In the genomic region with DNA sequence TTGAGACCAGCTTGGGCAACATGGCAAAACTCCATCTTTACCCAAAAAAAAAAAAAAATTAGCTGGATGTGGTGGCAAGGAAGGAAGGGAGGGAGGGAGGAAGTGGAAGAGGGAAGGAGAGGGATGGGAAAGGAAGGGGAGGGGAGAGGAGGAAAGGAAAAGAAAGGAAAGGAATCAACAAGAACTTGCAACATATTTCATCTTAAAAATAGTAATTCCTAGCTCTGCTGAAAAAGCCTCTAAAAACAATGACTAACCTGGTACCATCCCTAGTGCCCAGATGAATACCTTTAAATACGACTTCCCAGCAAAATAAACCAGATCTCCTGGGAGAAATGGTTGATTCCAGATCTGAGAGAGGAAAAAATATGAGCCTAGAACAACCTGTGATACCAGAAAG, we compare ENCODE assay signal across 18 cellular contexts.
"Had no signal": no experiment of that assay in that cellular context is flagged by ENCODE, and none has a peak within 500 bp of the region (broad histone marks: within the 10 kb centered on the region; RNA-seq: fewer than 3 reads in every experiment).

No MANE protein-coding gene starts in this region.

- H3K36me3 ChIP-seq: gastrocnemius medialis, ovary had no signal

- H3K27me3 Mint-ChIP-seq: naive thymus-derived CD8-positive, alpha-beta T cell; stimulated activated naive CD8-positive, alpha-beta T cell treated with anti-CD3 and anti-CD28 coated beads, Interleukin-15, Interleukin-2, amounts not matched to agents 100 ng/mL and 50 ng/mL, for 24 hours had no signal

- DNase-seq: effector memory CD4-positive, alpha-beta T cell; gastrocnemius medialis; heart right ventricle; hypothalamus; kidney glomerular epithelial cell; mammary epithelial cell; mucosa of descending colon; naive thymus-derived CD8-positive, alpha-beta T cell; ovary; small intestine; stimulated activated CD4-positive, alpha-beta T cell treated with anti-CD3 and anti-CD28 coated beads, Interleukin-12 subunit alpha, Interleukin-12 subunit beta, amount 100 ng/mL, for 4 hours; transverse colon had no signal

- H3K9me3 Mint-ChIP-seq: naive thymus-derived CD8-positive, alpha-beta T cell; stimulated activated naive CD8-positive, alpha-beta T cell treated with anti-CD3 and anti-CD28 coated beads, Interleukin-15, Interleukin-2, amounts not matched to agents 100 ng/mL and 50 ng/mL, for 24 hours had no signal

- FAIRE-seq: endometrium, islet of Langerhans, small intestine had no signal

- H3K4me1 ChIP-seq: esophagus muscularis mucosa, right atrium auricular region, transverse colon had no signal

- ATAC-seq: gastrocnemius medialis; heart right ventricle; mucosa of descending colon; naive thymus-derived CD8-positive, alpha-beta T cell had no signal

- H3K27ac ChIP-seq: epithelial cell of prostate, esophagus muscularis mucosa, gastrocnemius medialis, heart right ventricle, ovary, right atrium auricular region, transverse colon had no signal

- H3K27ac Mint-ChIP-seq: stimulated activated naive CD8-positive, alpha-beta T cell treated with anti-CD3 and anti-CD28 coated beads, Interleukin-15, Interleukin-2, amounts not matched to agents 100 ng/mL and 50 ng/mL, for 24 hours had no signal

- H3K4me3 Mint-ChIP-seq: naive thymus-derived CD8-positive, alpha-beta T cell; stimulated activated naive CD8-positive, alpha-beta T cell treated with anti-CD3 and anti-CD28 coated beads, Interleukin-15, Interleukin-2, amounts not matched to agents 100 ng/mL and 50 ng/mL, for 24 hours had no signal

- H3K27me3 ChIP-seq: esophagus muscularis mucosa, gastrocnemius medialis, heart right ventricle, ovary, right atrium auricular region, transverse colon had no signal

- H3K4me3 ChIP-seq: esophagus muscularis mucosa, gastrocnemius medialis, heart right ventricle, mucosa of descending colon, ovary, right atrium auricular region, transverse colon had no signal

- H3K9me3 ChIP-seq: esophagus muscularis mucosa, gastrocnemius medialis, heart right ventricle, mucosa of descending colon, ovary, right atrium auricular region, transverse colon had no signal
